ENCODE assay signal across 12 cellular contexts in genomic region chr11:106012744-106013143, GRCh38. TPM values are rescaled to one million over a fixed set of nuclear protein-coding genes. Genes with fewer than 3 reads are reported as not detected.
A peak's percentile ranks its signal among the peaks of the same experiment; 100 is the strongest.
DNase-seq lines count a peak whose midpoint lies in the region; ATAC-seq and TF ChIP-seq lines count a peak whose summit lies in the region.
"Had no signal": no experiment of that assay in that cellular context is flagged by ENCODE, and none has a peak within 500 bp of the region (broad histone marks: within the 10 kb centered on the region; RNA-seq: fewer than 3 reads in every experiment).

No MANE protein-coding gene starts in this region.

- H3K36me3 ChIP-seq in MG63, result peaks cover 31% of the 10 kb centered on the region
- H3K36me3 ChIP-seq in mesodermal cell (ENCODE audit: control insufficient read depth, insufficient read depth, low read length), result peaks cover 33% of the 10 kb centered on the region

- 80 to 86% methylated on average over 1 of the region's 3 CpGs for WGBS in mesodermal cell (ENCODE audit: insufficient coverage in 2 of 2), 2 experiments

- no peaks in the 10 kb centered on the region for H3K27me3 ChIP-seq in MG63

- H3K9me3 ChIP-seq in MG63 (no peaks in the 10 kb centered on the region; the same call in 1 of the 2 replicates), mesodermal cell (ENCODE audit: control insufficient read depth, low read length) (no peaks in the 10 kb centered on the region)

- peak; percentile 12 for DNase-seq in AG20443 (ENCODE audit: low spot score)
- DNase-seq in MG63, result peak; percentile 65
- peak; percentile 91 for DNase-seq in choroid plexus epithelial cell (ENCODE audit: low read depth)
- no peak for DNase-seq in effector CD8-positive, alpha-beta T cell (lab: John Stamatoyannopoulos, UW)
- DNase-seq in NCI-H526 treated with DMSO at 0.1 percent for 48 hours (lab: John Stamatoyannopoulos, UW), result no peak
- DNase-seq: COR-L47, islet precursor cell, NCI-H1105 had no signal

- peak overlapping the region; percentile 48 for H3K27ac ChIP-seq in mesodermal cell (ENCODE audit: low read depth, low read length, severe bottlenecking)

- H3K4me3 ChIP-seq in MG63, result no peak overlapping the region
- no peak overlapping the region for H3K4me3 ChIP-seq in choroid plexus epithelial cell (ENCODE audit: low read depth, low read length)
- H3K4me3 ChIP-seq in mesodermal cell (ENCODE audit: extremely low read depth, insufficient read depth, low read length, poor library complexity, severe bottlenecking), result no peak overlapping the region

- ATAC-seq in HG03342 (IDR thresholded peaks at IDR 0.05; ENCODE audit: unreplicated experiment), result no peak
- no peak for ATAC-seq in HG02798 (IDR thresholded peaks at IDR 0.05; ENCODE audit: poor library complexity, unreplicated experiment)
- ATAC-seq: sciatic nerve had no signal

- H3K4me1 ChIP-seq in mesodermal cell (ENCODE audit: control insufficient read depth, insufficient read depth, low read length, poor library complexity, severe bottlenecking), result no peaks in the 10 kb centered on the region

- no peak for TF ChIP-seq CTCF in choroid plexus epithelial cell (conservative IDR thresholded peaks at IDR 0.05; ENCODE audit: low read depth, low read length)

RNA-seq across cellular contexts. Expression of gene MSANTD4, which starts 9.3 kb away (rescaled TPM):
- 11.8 and 14.9 TPM in 2 replicates for total RNA-seq in MG63 (2014; rRNA removed; shearing (Covaris generic); ENCODE audit: low replicate concordance)
- 17.8 TPM for polyA plus RNA-seq in mesodermal cell (2013, experiment 1 of 2)
- 20.3 TPM for polyA plus RNA-seq in mesodermal cell (2013, experiment 2 of 2)

Comparison
In these comparisons a context has a peak if more than half of its experiments do, and no peak if none do; other contexts are left out.
1. DNase-seq: peak in AG20443 (single experiment), MG63 (single experiment) and choroid plexus epithelial cell (single experiment); none in effector CD8-positive, alpha-beta T cell (single experiment) and NCI-H526 treated with DMSO at 0.1 percent for 48 hours (single experiment).